Comparison of ENCODE assay signal across 20 cellular contexts in genomic region chr3:9747267-9747666, GRCh38. TPM values are rescaled to one million over a fixed set of nuclear protein-coding genes. Genes with fewer than 3 reads are reported as not detected.
A peak's percentile ranks its signal among the peaks of the same experiment; 100 is the strongest.
DNase-seq lines count a peak whose midpoint lies in the region; ATAC-seq, FAIRE-seq and TF ChIP-seq lines count a peak whose summit lies in the region.
"Had no signal": no experiment of that assay in that cellular context is flagged by ENCODE, and none has a peak within 500 bp of the region (broad histone marks: within the 10 kb centered on the region; RNA-seq: fewer than 3 reads in every experiment).

No MANE protein-coding gene starts in this region.

- peaks cover 15% of the 10 kb centered on the region for H4K20me1 ChIP-seq in astrocyte (ENCODE audit: insufficient read depth, low read length)
- H4K20me1 ChIP-seq in GM23338 (replicated peaks; ENCODE audit: insufficient read depth) = no peaks in the 10 kb centered on the region

- peaks cover 20% of the 10 kb centered on the region for H3K79me2 ChIP-seq in astrocyte (ENCODE audit: insufficient read depth, low read length)
- H3K79me2 ChIP-seq in GM23338 (replicated peaks; ENCODE audit: insufficient read depth) = peaks cover 12% of the 10 kb centered on the region

- 88 to 91% (median 89%) methylated on average over 8 of the region's 8 CpGs for WGBS in ovary, 3 donors

- DNase-seq in EH (ENCODE audit: low read depth) (peak; percentile 52), HK-2 (ENCODE audit: unreplicated experiment) (peak; percentile 75), astrocyte (ENCODE audit: low read depth) (no peak), GM23338 (ENCODE audit: low spot score) (no peak), NCI-H187 treated with DMSO at 0.1 percent for 48 hours (lab: John Stamatoyannopoulos, UW) (no peak), ovary (no peak), NCI-H345 (lab: John Stamatoyannopoulos, UW) (no peak)
- DNase-seq: activated CD4-positive, alpha-beta T cell treated with anti-CD3 and anti-CD28 coated beads, Interleukin-2, amount 50 U/mL, for 48 hours; activated naive CD4-positive, alpha-beta T cell; hippocampal formation; left ventricle myocardium superior; NCI-H187; NCI-H69; stimulated activated CD4-positive, alpha-beta T cell treated with anti-CD3 and anti-CD28 coated beads, Interleukin-2, amount 100 ng/mL, for 48 hours had no signal

- no peak overlapping the region for H3K4me3 ChIP-seq in astrocyte (ENCODE audit: insufficient read depth, low read depth, low read length)
- no peak overlapping the region for H3K4me3 ChIP-seq in GM23338
- no peak overlapping the region for H3K4me3 ChIP-seq in ovary
- H3K4me3 ChIP-seq: right atrium auricular region had no signal

- H3K27me3 ChIP-seq in astrocyte (ENCODE audit: insufficient read depth, low read length) (no peaks in the 10 kb centered on the region), GM23338 (ENCODE audit: insufficient read depth) (no peaks in the 10 kb centered on the region), ovary (no peaks in the 10 kb centered on the region)
- H3K27me3 ChIP-seq: right atrium auricular region had no signal

- TF ChIP-seq EP300 in ovary (IDR thresholded peaks at IDR 0.05) = no peak

- H3F3A ChIP-seq in GM23338 (replicated peaks; ENCODE audit: low read depth) = peaks cover 20% of the 10 kb centered on the region

- H3K4me3 Mint-ChIP-seq in astrocyte (ENCODE audit: unreplicated experiment) (peak overlapping the region; percentile 67), nephron (peak overlapping the region in 2 of 3 experiments; percentile 48 to 50), GM23338 (no peak overlapping the region)

- H3K9me3 ChIP-seq in astrocyte (ENCODE audit: insufficient read depth, low read depth, low read length) (no peaks in the 10 kb centered on the region), ovary (no peaks in the 10 kb centered on the region)
- H3K9me3 ChIP-seq: right atrium auricular region had no signal

- H3K36me3 ChIP-seq in astrocyte (ENCODE audit: insufficient read depth, low read length) (peaks cover 46% of the 10 kb centered on the region), GM23338 (ENCODE audit: insufficient read depth) (peaks cover 29% of the 10 kb centered on the region), ovary (no peaks in the 10 kb centered on the region)

- peak overlapping the region; percentile 3 for H3K9ac ChIP-seq in astrocyte (ENCODE audit: low read length)
- H3K9ac ChIP-seq: KMS-11 had no signal

- H3K27ac ChIP-seq in astrocyte (ENCODE audit: low read depth, low read length) = no peak overlapping the region
- H3K27ac ChIP-seq in GM23338 (ENCODE audit: low read depth) = no peak overlapping the region
- no peak overlapping the region for H3K27ac ChIP-seq in ovary
- H3K27ac ChIP-seq: KMS-11, right atrium auricular region had no signal

- TF ChIP-seq POLR2A in ovary (IDR thresholded peaks at IDR 0.05) = no peak

- H3K36me3 Mint-ChIP-seq in astrocyte (ENCODE audit: low read depth, unreplicated experiment) (peaks cover 33% of the 10 kb centered on the region), nephron (ENCODE audit: low read depth) (peaks cover 65% of the 10 kb centered on the region), GM23338 (ENCODE audit: low read depth) (peaks cover 80% of the 10 kb centered on the region)

- no peaks in the 10 kb centered on the region for H3K27me3 Mint-ChIP-seq in astrocyte (ENCODE audit: low read depth, unreplicated experiment)
- H3K27me3 Mint-ChIP-seq in nephron (ENCODE audit: low read depth) = no peaks in the 10 kb centered on the region
- peaks cover 11% of the 10 kb centered on the region for H3K27me3 Mint-ChIP-seq in GM23338 (ENCODE audit: insufficient read depth, low read depth, poor library complexity)

- H3K4me1 Mint-ChIP-seq in astrocyte (ENCODE audit: low read depth, unreplicated experiment) = peaks cover 28% of the 10 kb centered on the region
- peaks cover 29% of the 10 kb centered on the region for H3K4me1 Mint-ChIP-seq in nephron
- peaks cover 3% of the 10 kb centered on the region; the same call in 2 of the 3 replicates for H3K4me1 Mint-ChIP-seq in GM23338

- H2AFZ ChIP-seq in astrocyte (ENCODE audit: low read depth, low read length) (no peak overlapping the region), GM23338 (no peak overlapping the region)

- H3K4me2 ChIP-seq in astrocyte (ENCODE audit: low read length) (no peak overlapping the region), GM23338 (no peak overlapping the region)
- H3K4me2 ChIP-seq: KMS-11 had no signal

- peak overlapping the region; percentile 69 for H3K27ac Mint-ChIP-seq in astrocyte (ENCODE audit: unreplicated experiment)
- no peak overlapping the region for H3K27ac Mint-ChIP-seq in nephron
- no peak overlapping the region for H3K27ac Mint-ChIP-seq in GM23338

- intact Hi-C loops in ovary (cut with DNase I) = no loop called here

- no peaks in the 10 kb centered on the region for H3K9me3 Mint-ChIP-seq in astrocyte (ENCODE audit: unreplicated experiment)
- no peaks in the 10 kb centered on the region for H3K9me3 Mint-ChIP-seq in nephron
- H3K9me3 Mint-ChIP-seq in GM23338 = no peaks in the 10 kb centered on the region

- TF ChIP-seq CTCF in astrocyte (IDR thresholded peaks at IDR 0.05; ENCODE audit: insufficient read depth, low read depth, low read length) (no peak), nephron (IDR thresholded peaks at IDR 0.05; ENCODE audit: unreplicated experiment in 3 of 3) (no peak), GM23338 (conservative IDR thresholded peaks at IDR 0.05; ENCODE audit: low read depth in 2 of 2) (no peak), ovary (IDR thresholded peaks at IDR 0.05) (no peak)

- H3K9me2 ChIP-seq in GM23338 (ENCODE audit: insufficient read depth) = no peaks in the 10 kb centered on the region; the same call in 1 of the 2 replicates

- FAIRE-seq in astrocyte (lab: Jason Lieb, UNC) = no peak
- FAIRE-seq: urothelium cell line had no signal

- ATAC-seq in GM23338 = no peak
- ATAC-seq: left ventricle myocardium superior had no signal

- peaks cover 33% of the 10 kb centered on the region for H3K4me1 ChIP-seq in astrocyte (ENCODE audit: insufficient read depth, low read length)
- peaks cover 9% of the 10 kb centered on the region; the same call in 1 of the 2 replicates for H3K4me1 ChIP-seq in GM23338 (ENCODE audit: insufficient read depth)
- peaks cover 10% of the 10 kb centered on the region for H3K4me1 ChIP-seq in ovary (ENCODE audit: insufficient read depth)

TF ChIP-seq in GM23338, 12 proteins besides CTCF, POLR2A, EP300 and RAD21 (continues in another document):
- TF ChIP-seq STAT1 (IDR thresholded peaks at IDR 0.05; ENCODE audit: unreplicated experiment) = no peak

RNA-seq across cellular contexts. Expression of gene OGG1, which starts 2.5 kb away (rescaled TPM):
- total RNA-seq in astrocyte (15.3 and 17.9 TPM in 2 replicates), ovary (10 to 100 TPM; 16.8 to 54.3 (median 31.5) TPM)
- total RNA-seq in GM23338 (2014; rRNA removed; shearing (Covaris generic)) = 25.4 and 27.6 TPM in 2 replicates
- polyA plus RNA-seq in GM23338 (2016; fragmentation: Nextera tagmentation; extraction: Ambion mirVana) (17.4 and 20.6 TPM in 2 replicates), ovary (10 to 100 TPM; 28.1 to 28.9 TPM)

RNA-seq across cellular contexts. Expression of gene BRPF1, which starts 15.7 kb away (rescaled TPM):
- 19.5 TPM in 2 replicates for total RNA-seq in astrocyte
- 23.7 and 24.7 TPM in 2 replicates for total RNA-seq in GM23338 (2014; rRNA removed; shearing (Covaris generic))
- 6.3 and 8.0 TPM in 2 replicates for polyA plus RNA-seq in GM23338 (2016; fragmentation: Nextera tagmentation; extraction: Ambion mirVana)
- 10 to 100 TPM; 11.7 to 26.4 (median 23.1) TPM for total RNA-seq in ovary
- 10 to 100 TPM in 1 of 2 donors, 1 to 10 TPM in 1; 7.2 to 12.1 TPM for polyA plus RNA-seq in ovary

RNA-seq across cellular contexts. Expression of gene CAMK1, which starts 22.5 kb away (rescaled TPM):
- total RNA-seq in astrocyte = 5.1 and 7.1 TPM in 2 replicates
- total RNA-seq in GM23338 (2014; rRNA removed; shearing (Covaris generic)) = 3.1 and 4.4 TPM in 2 replicates
- polyA plus RNA-seq in GM23338 (2016; fragmentation: Nextera tagmentation; extraction: Ambion mirVana) = 4.4 and 4.9 TPM in 2 replicates
- 10 to 100 TPM; 38.4 to 67.3 (median 48.4) TPM for total RNA-seq in ovary
- 10 to 100 TPM; 34.8 to 38.7 TPM for polyA plus RNA-seq in ovary

RNA-seq across cellular contexts. Expression of gene CPNE9, which starts 43.6 kb away (rescaled TPM):
- total RNA-seq in astrocyte = 0.20 TPM in 1 of 2 replicates, not detected in the other
- total RNA-seq in GM23338 (2014; rRNA removed; shearing (Covaris generic)) = 7.8 and 8.8 TPM in 2 replicates
- polyA plus RNA-seq in GM23338 (2016; fragmentation: Nextera tagmentation; extraction: Ambion mirVana) = 6.2 and 7.0 TPM in 2 replicates
- not detected for total RNA-seq in ovary
- polyA plus RNA-seq in ovary = under 1 TPM in 1 of 2 donors, not detected in 1; 0.07 TPM
- total RNA-seq: chondrocyte, epithelial cell of proximal tubule, left ventricle myocardium superior, right atrium auricular region had no signal

RNA-seq across cellular contexts. Expression of gene TADA3, which starts 45.0 kb away (rescaled TPM):
- 54.5 and 58.7 TPM in 2 replicates for total RNA-seq in astrocyte
- 54.4 and 61.7 TPM in 2 replicates for total RNA-seq in GM23338 (2014; rRNA removed; shearing (Covaris generic))
- polyA plus RNA-seq in GM23338 (2016; fragmentation: Nextera tagmentation; extraction: Ambion mirVana) = 29.1 and 31.5 TPM in 2 replicates
- 10 to 100 TPM; 49.4 to 77.9 (median 67.4) TPM for total RNA-seq in ovary
- polyA plus RNA-seq in ovary = 10 to 100 TPM; 45.5 to 49.5 TPM

Comparison
In these comparisons a context has a peak if more than half of its experiments do, and no peak if none do; other contexts are left out.
1. DNase-seq: peak in EH (single experiment) and HK-2 (single experiment); none in astrocyte (single experiment), GM23338 (single experiment), NCI-H187 treated with DMSO at 0.1 percent for 48 hours (single experiment), ovary (0 of 5) and NCI-H345 (single experiment).